In the genomic region with DNA sequence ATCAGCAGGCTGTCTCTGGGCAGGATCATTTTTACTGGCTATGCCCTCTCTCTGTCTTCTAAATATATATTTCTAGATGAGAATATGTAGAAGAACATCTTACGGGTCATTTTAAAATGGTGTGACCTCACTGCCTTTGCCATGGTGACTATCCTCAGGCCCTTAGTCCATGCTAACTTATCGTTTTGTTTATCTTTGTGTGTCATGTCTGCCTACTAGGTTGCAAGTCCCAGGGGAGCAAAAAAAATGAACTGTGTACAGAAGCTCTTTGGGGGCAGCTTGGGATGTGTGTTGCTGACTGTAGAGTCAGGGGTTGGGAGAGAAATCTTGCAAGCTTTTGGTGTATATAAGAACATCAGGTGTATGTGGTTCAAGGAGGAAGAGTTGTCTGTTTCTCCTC, we compare ENCODE assay signal across 28 cellular contexts.
"Had no signal": no experiment of that assay in that cellular context is flagged by ENCODE, and none has a peak within 500 bp of the region (broad histone marks: within the 10 kb centered on the region; RNA-seq: fewer than 3 reads in every experiment).

No MANE protein-coding gene starts in this region.

- H3K27ac ChIP-seq: left ventricle myocardium inferior, thyroid gland, upper lobe of right lung, WERI-Rb-1 had no signal

- ATAC-seq: activated T-cell treated with anti-CD3 and anti-CD28 coated beads, Interleukin-2, amount 50 U/mL, for 72 hours; natural killer cell; T-cell; upper lobe of right lung had no signal

- H3K4me3 Mint-ChIP-seq: activated naive CD4-positive, alpha-beta T cell treated with anti-CD3 and anti-CD28 coated beads, Interleukin-2, amount 10 ng/mL, durations not matched to agents 7 days and 5 days; activated T-cell treated with anti-CD3 and anti-CD28 coated beads, Interleukin-2, amount 50 U/mL, for 72 hours; dendritic cell treated with granulocyte-macrophage colony-stimulating factor and Interleukin-4, amounts not matched to agents 40 ng/mL and 50 ng/mL, for 4 days; natural killer cell; T-cell; T-helper 2 cell treated with Interferon-gamma antibody and Interleukin-4, amounts not matched to agents 5 μg/mL and 100 μg/mL, for 36 hours had no signal

- DNase-seq: activated CD4-positive, alpha-beta T cell treated with anti-CD3 and anti-CD28 coated beads, Interleukin-2, amount 50 U/mL, for 1 hour; activated CD4-positive, CD25-positive, alpha-beta regulatory T cell treated with anti-CD3 and anti-CD28 coated beads, Interleukin-2, amount 50 U/mL, for 72 hours; activated CD8-positive, alpha-beta memory T cell treated with anti-CD3 and anti-CD28 coated beads, Interleukin-2, amount 50 U/mL, for 4 hours; activated effector memory CD4-positive, alpha-beta T cell treated with anti-CD3 and anti-CD28 coated beads, Interleukin-2, amount 50 U/mL, for 16 hours; activated naive CD4-positive, alpha-beta T cell treated with anti-CD3 and anti-CD28 coated beads, Interleukin-2, amount 10 ng/mL, durations not matched to agents 7 days and 5 days; activated T-cell treated with anti-CD3 and anti-CD28 coated beads, Interleukin-2, amount 50 U/mL, for 72 hours; amygdala; effector CD8-positive, alpha-beta T cell; erythroblast; glutamatergic neuron; hippocampal formation; left ventricle myocardium inferior; mammary epithelial cell; midbrain; natural killer cell; retina; sigmoid colon; stimulated activated CD4-positive, alpha-beta T cell treated with anti-CD3 and anti-CD28 coated beads, Interleukin-2, amount 100 ng/mL, for 48 hours; stimulated activated CD8-positive, alpha-beta memory T cell treated with anti-CD3 and anti-CD28 coated beads, Interleukin-4, amount 100 ng/mL, for 48 hours; stimulated activated naive CD4-positive, alpha-beta T cell; substantia nigra; T-cell; thyroid gland; upper lobe of right lung; WERI-Rb-1 had no signal

- H3K4me1 Mint-ChIP-seq: natural killer cell, T-cell had no signal

- H3K4me3 ChIP-seq: left ventricle myocardium inferior, sigmoid colon, thyroid gland, upper lobe of right lung had no signal

- H3K4me1 ChIP-seq: thyroid gland, upper lobe of right lung had no signal

- H3K9me3 ChIP-seq: left ventricle myocardium inferior, sigmoid colon, thyroid gland, upper lobe of right lung had no signal

- H3K27me3 Mint-ChIP-seq: activated naive CD4-positive, alpha-beta T cell treated with anti-CD3 and anti-CD28 coated beads, Interleukin-2, amount 10 ng/mL, durations not matched to agents 7 days and 5 days; dendritic cell treated with granulocyte-macrophage colony-stimulating factor and Interleukin-4, amounts not matched to agents 40 ng/mL and 50 ng/mL, for 4 days; progenitor cell of endocrine pancreas; T-cell had no signal

- H3K9me3 Mint-ChIP-seq: activated naive CD4-positive, alpha-beta T cell treated with anti-CD3 and anti-CD28 coated beads, Interleukin-2, amount 10 ng/mL, durations not matched to agents 7 days and 5 days; activated T-cell treated with anti-CD3 and anti-CD28 coated beads, Interleukin-2, amount 50 U/mL, for 72 hours; dendritic cell treated with granulocyte-macrophage colony-stimulating factor and Interleukin-4, amounts not matched to agents 40 ng/mL and 50 ng/mL, for 4 days; natural killer cell; T-cell; T-helper 2 cell treated with Interferon-gamma antibody and Interleukin-4, amounts not matched to agents 5 μg/mL and 100 μg/mL, for 36 hours had no signal

- H3K27ac Mint-ChIP-seq: activated naive CD4-positive, alpha-beta T cell treated with anti-CD3 and anti-CD28 coated beads, Interleukin-2, amount 10 ng/mL, durations not matched to agents 7 days and 5 days; activated T-cell treated with anti-CD3 and anti-CD28 coated beads, Interleukin-2, amount 50 U/mL, for 72 hours; dendritic cell treated with granulocyte-macrophage colony-stimulating factor and Interleukin-4, amounts not matched to agents 40 ng/mL and 50 ng/mL, for 4 days; natural killer cell; progenitor cell of endocrine pancreas; T-cell; T-helper 2 cell treated with Interferon-gamma antibody and Interleukin-4, amounts not matched to agents 5 μg/mL and 100 μg/mL, for 36 hours had no signal

- H3K27me3 ChIP-seq: sigmoid colon, thyroid gland, upper lobe of right lung had no signal
